Comparison of ENCODE assay signal across 8 cellular contexts in genomic region chr17:66711936-66712335, GRCh38.
A peak's percentile ranks its signal among the peaks of the same experiment; 100 is the strongest.
DNase-seq lines count a peak whose midpoint lies in the region; ATAC-seq, FAIRE-seq and TF ChIP-seq lines count a peak whose summit lies in the region.
"Had no signal": no experiment of that assay in that cellular context is flagged by ENCODE, and none has a peak within 500 bp of the region (broad histone marks: within the 10 kb centered on the region; RNA-seq: fewer than 3 reads in every experiment).

No MANE protein-coding gene starts in this region.

- WGBS in aorta, 2 donors: 63 to 77% methylated on average over 2 of the region's 2 CpGs

- peaks cover 57% of the 10 kb centered on the region for H3K4me1 Mint-ChIP-seq in GM23338

- DNase-seq in GM23338 (ENCODE audit: low spot score) (peak; percentile 56), NCI-H748 (lab: John Stamatoyannopoulos, UW; ENCODE audit: unreplicated experiment) (peak; percentile 86), bronchial epithelial cell (ENCODE audit: low read depth) (peak; percentile 65), aorta (no peak)
- DNase-seq: right cardiac atrium had no signal

- H3K9me3 ChIP-seq in neural cell (ENCODE audit: low read length): no peaks in the 10 kb centered on the region
- H3K9me3 ChIP-seq in aorta (ENCODE audit: control insufficient read depth, low read length): no peaks in the 10 kb centered on the region

- TF ChIP-seq EP300 in neural cell (conservative IDR thresholded peaks at IDR 0.05; ENCODE audit: poor library complexity, severe bottlenecking): no peak

- TF ChIP-seq RAD21 in neural cell (conservative IDR thresholded peaks at IDR 0.05): no peak

- H3F3A ChIP-seq in GM23338 (replicated peaks; ENCODE audit: low read depth): peaks cover 4% of the 10 kb centered on the region; the same call in 1 of the 2 replicates
- H3F3A ChIP-seq in neural cell (ENCODE audit: insufficient read depth, low read length, poor library complexity, severe bottlenecking): peaks cover 5% of the 10 kb centered on the region

- H3K27ac Mint-ChIP-seq in GM23338: peak overlapping the region; percentile 67

- no peak for FAIRE-seq in bronchial epithelial cell (lab: Jason Lieb, UNC)

- no peak overlapping the region for H3K9ac ChIP-seq in neural cell (ENCODE audit: low read length)

- H3K36me3 ChIP-seq in GM23338 (ENCODE audit: insufficient read depth) (no peaks in the 10 kb centered on the region), bronchial epithelial cell (ENCODE audit: control insufficient read depth, insufficient read depth, low read length) (no peaks in the 10 kb centered on the region), neural cell (ENCODE audit: insufficient read depth, low read length) (no peaks in the 10 kb centered on the region), aorta (ENCODE audit: control insufficient read depth in 1 of 2, insufficient read depth in 2 of 2, low read length in 1 of 2) (no peaks in the 10 kb centered on the region)

- H4K20me1 ChIP-seq in GM23338 (replicated peaks; ENCODE audit: insufficient read depth): no peaks in the 10 kb centered on the region
- H4K20me1 ChIP-seq in neural cell (ENCODE audit: insufficient read depth): no peaks in the 10 kb centered on the region

- H2AFZ ChIP-seq in GM23338 (no peak overlapping the region), neural cell (ENCODE audit: low read depth, low read length) (no peak overlapping the region)

- intact Hi-C loops in aorta (cut with DNase I): loop anchor here in 1 of 2 donors (10.0 kb wide), 1 partner anchor 63 kb away; no protein-coding TSS in a partner anchor

- H3K9me2 ChIP-seq in GM23338 (ENCODE audit: insufficient read depth) (peaks cover 7% of the 10 kb centered on the region; the same call in 1 of the 2 replicates), neural cell (ENCODE audit: insufficient read depth, low read length) (no peaks in the 10 kb centered on the region)

- no peaks in the 10 kb centered on the region; the same call in 2 of the 3 replicates for H3K36me3 Mint-ChIP-seq in GM23338 (ENCODE audit: low read depth)

- H3K4me1 ChIP-seq in GM23338 (ENCODE audit: insufficient read depth): peaks cover 23% of the 10 kb centered on the region
- no peaks in the 10 kb centered on the region for H3K4me1 ChIP-seq in aorta (ENCODE audit: control insufficient read depth in 1 of 2, insufficient read depth in 2 of 2, low read length in 2 of 2)

- H3K9me3 Mint-ChIP-seq in GM23338: no peaks in the 10 kb centered on the region

- H3K4me3 ChIP-seq in GM23338 (0 out of 2 replicates have a peak overlapping the region, but pooled peaks have one; percentile 5), bronchial epithelial cell (ENCODE audit: low read depth, low read length) (no peak overlapping the region), neural cell (ENCODE audit: low read length) (no peak overlapping the region), aorta (ENCODE audit: low read length in 2 of 2) (no peak overlapping the region)

- H3K27me3 ChIP-seq in GM23338 (ENCODE audit: insufficient read depth) (no peaks in the 10 kb centered on the region), bronchial epithelial cell (ENCODE audit: control insufficient read depth, insufficient read depth, low read length) (no peaks in the 10 kb centered on the region), neural cell (ENCODE audit: insufficient read depth, low read depth, low read length) (no peaks in the 10 kb centered on the region), aorta (ENCODE audit: control insufficient read depth in 1 of 2, insufficient read depth in 2 of 2, low read length in 1 of 2) (no peaks in the 10 kb centered on the region)

- H3K4me2 ChIP-seq in GM23338 (peak overlapping the region; percentile 33), neural cell (ENCODE audit: low read length) (no peak overlapping the region)

- no peaks in the 10 kb centered on the region for H3K27me3 Mint-ChIP-seq in GM23338 (ENCODE audit: insufficient read depth, low read depth, poor library complexity)

- 0 out of 3 replicates have a peak overlapping the region, but pooled peaks have one; percentile 5 for H3K4me3 Mint-ChIP-seq in GM23338

- TF ChIP-seq CTCF in GM23338 (conservative IDR thresholded peaks at IDR 0.05; ENCODE audit: low read depth in 2 of 2) (no peak), bronchial epithelial cell (IDR thresholded peaks at IDR 0.05; ENCODE audit: insufficient read depth, low read length, severe bottlenecking) (no peak), neural cell (IDR thresholded peaks at IDR 0.05; ENCODE audit: poor library complexity, severe bottlenecking) (no peak)

- ATAC-seq in GM23338 (peak; percentile 16), GM18502 (IDR thresholded peaks at IDR 0.05; ENCODE audit: poor library complexity, unreplicated experiment) (no peak), aorta (ENCODE audit: low FRiP score) (no peak), HG02763 (IDR thresholded peaks at IDR 0.05; ENCODE audit: unreplicated experiment) (no peak)

- H3K27ac ChIP-seq in GM23338 (ENCODE audit: low read depth) (peak overlapping the region; percentile 86), neural cell (ENCODE audit: low read length) (peak overlapping the region; percentile 34), aorta (ENCODE audit: low read depth in 1 of 2, low read length in 2 of 2) (no peak overlapping the region)

- H3K79me2 ChIP-seq in GM23338 (replicated peaks; ENCODE audit: insufficient read depth): no peaks in the 10 kb centered on the region
- H3K79me2 ChIP-seq in neural cell (replicated peaks; ENCODE audit: insufficient read depth, low read length): no peaks in the 10 kb centered on the region

TF ChIP-seq in GM23338, 12 proteins besides CTCF, POLR2A, EP300 and RAD21 (continues in another document):
- TF ChIP-seq EZH2phosphoT487 (IDR thresholded peaks at IDR 0.05; ENCODE audit: unreplicated experiment): no peak

TF ChIP-seq in neural cell, 6 proteins besides CTCF, POLR2A, EP300 and RAD21:
- TF ChIP-seq TAF1 (IDR thresholded peaks at IDR 0.05; ENCODE audit: low read depth) (no peak), REST (IDR thresholded peaks at IDR 0.05; ENCODE audit: borderline replicate concordance) (no peak), POLR2AphosphoS5 (IDR thresholded peaks at IDR 0.05) (no peak), MXI1 (conservative IDR thresholded peaks at IDR 0.05; ENCODE audit: poor library complexity, severe bottlenecking) (no peak), EZH2 (IDR thresholded peaks at IDR 0.05; ENCODE audit: borderline replicate concordance, insufficient read depth, low read length, poor library complexity, severe bottlenecking) (no peak), SMC3 (conservative IDR thresholded peaks at IDR 0.05; ENCODE audit: poor library complexity) (no peak)

Comparison
In these comparisons a context has a peak if more than half of its experiments do, and no peak if none do; other contexts are left out.
1. DNase-seq: peak in GM23338 (single experiment), NCI-H748 (single experiment) and bronchial epithelial cell (single experiment); none in aorta (0 of 2).
2. H3K27ac ChIP-seq: peak in GM23338 (single experiment) and neural cell (single experiment); none in aorta (0 of 2).